8 cellular contexts compared by ENCODE assay signal in the genomic region with DNA sequence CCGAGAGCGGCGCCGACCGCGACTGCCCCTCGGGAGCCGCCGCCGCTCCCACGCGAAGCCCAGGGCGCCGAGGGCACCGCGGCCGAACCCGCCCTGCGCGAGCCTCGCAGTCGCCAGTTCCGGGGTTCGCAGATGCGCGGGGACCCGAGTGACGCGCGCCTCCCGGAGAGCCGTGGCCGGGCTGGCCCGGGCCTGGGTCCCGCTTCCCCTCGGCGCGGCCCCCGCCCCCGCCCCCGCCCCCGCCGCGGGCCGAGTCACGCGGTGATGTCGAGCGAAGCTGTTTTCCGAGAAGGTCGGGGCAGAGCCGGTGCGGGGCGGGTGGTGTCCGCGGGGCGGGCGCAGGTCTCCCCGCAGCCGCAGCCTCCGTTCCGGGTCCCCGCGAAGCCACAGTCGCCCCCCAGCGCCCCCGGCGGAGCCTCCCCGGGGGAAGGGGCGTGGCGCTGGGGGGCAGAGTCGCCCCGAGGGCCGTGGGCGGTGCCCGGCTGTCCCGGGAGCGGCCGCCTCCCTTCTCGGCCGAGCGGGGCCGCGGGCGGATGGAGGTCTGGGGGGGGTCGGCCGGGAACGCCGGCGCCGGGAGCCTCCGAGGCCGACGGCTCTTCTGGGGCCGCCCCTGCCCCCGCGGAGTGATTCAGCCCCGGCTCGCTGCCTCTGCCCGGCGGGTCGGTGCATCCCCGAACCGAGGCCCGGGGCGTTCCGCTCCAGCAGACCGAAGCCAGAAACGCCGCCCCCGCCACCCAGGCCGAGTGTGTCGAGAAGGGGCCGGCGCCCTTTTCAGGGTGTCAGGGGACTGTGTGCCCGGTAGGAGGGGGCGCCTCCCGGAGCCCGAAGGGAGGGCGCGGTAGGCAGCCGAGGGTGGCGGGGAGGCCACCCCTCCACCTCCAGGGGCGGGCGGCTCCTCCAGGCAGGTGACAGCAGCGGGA. TPM values are rescaled to one million over a fixed set of nuclear protein-coding genes. Genes with fewer than 3 reads are reported as not detected.
DNase-seq lines count a peak whose midpoint lies in the region; ATAC-seq and TF ChIP-seq lines count a peak whose summit lies in the region.

No MANE protein-coding gene starts in this region.

- H3K4me1 Mint-ChIP-seq in CD8-positive, alpha-beta memory T cell: peaks cover 29 to 48% (median 40%) of the 10 kb centered on the region in 3 donors

- H3K27ac ChIP-seq in CD8-positive, alpha-beta memory T cell (ENCODE audit: low read depth, low read length): peak overlapping the region; percentile 16
- peak overlapping the region; percentile 73 to 97 (median 86) for H3K27ac ChIP-seq in heart right ventricle

- no peak for TF ChIP-seq EP300 in Ishikawa (IDR thresholded peaks at IDR 0.05; ENCODE audit: borderline replicate concordance)

- POLR2A ChIA-PET in CD8-positive, alpha-beta memory T cell (lab: Charles Lee): no interaction called here

- no peaks in the 10 kb centered on the region for H3K27me3 ChIP-seq in CD8-positive, alpha-beta memory T cell (ENCODE audit: insufficient read depth, low read length, poor library complexity, severe bottlenecking)
- H3K27me3 ChIP-seq in heart right ventricle: peaks cover 0 to 28% (median 0%) of the 10 kb centered on the region in 7 donors

- peak; percentile 1 to 35 (median 19) for ATAC-seq in heart right ventricle
- ATAC-seq in HG02588 (IDR thresholded peaks at IDR 0.05; ENCODE audit: unreplicated experiment): no peak

- H3K4me3 ChIP-seq in CD8-positive, alpha-beta memory T cell (ENCODE audit: low read length): no peak overlapping the region
- H3K4me3 ChIP-seq in heart right ventricle: peak overlapping the region; percentile 53 to 96 (median 70)

- H3K27me3 Mint-ChIP-seq in CD8-positive, alpha-beta memory T cell: peaks cover 0 to 11% of the 10 kb centered on the region in 2 donors

- TF ChIP-seq CTCF in heart right ventricle (IDR thresholded peaks at IDR 0.05): no peak

- peak overlapping the region; percentile 81 to 90 (median 86) for H3K4me3 Mint-ChIP-seq in CD8-positive, alpha-beta memory T cell

- H3K27ac Mint-ChIP-seq in CD8-positive, alpha-beta memory T cell: peak overlapping the region in 3 of 8 donors; percentile 66 to 92 (median 89)

- WGBS in heart right ventricle, 2 donors: 3% methylated on average over 78 to 125 of the region's 126 CpGs

- peaks cover 49% of the 10 kb centered on the region for H3K4me1 ChIP-seq in CD8-positive, alpha-beta memory T cell (ENCODE audit: insufficient read depth, low read length)
- H3K4me1 ChIP-seq in heart right ventricle: peaks cover 17 to 64% (median 49%) of the 10 kb centered on the region in 9 donors

- H3K36me3 Mint-ChIP-seq in CD8-positive, alpha-beta memory T cell: peaks cover 0 to 39% (median 0%) of the 10 kb centered on the region in 3 donors

- no peaks in the 10 kb centered on the region for H3K36me3 ChIP-seq in CD8-positive, alpha-beta memory T cell (ENCODE audit: insufficient read depth, low read length)
- H3K36me3 ChIP-seq in heart right ventricle: peaks cover 0 to 35% (median 0%) of the 10 kb centered on the region in 9 donors

- no peaks in the 10 kb centered on the region for H3K9me3 Mint-ChIP-seq in CD8-positive, alpha-beta memory T cell

- no peak for TF ChIP-seq RAD21 in Ishikawa (IDR thresholded peaks at IDR 0.05; ENCODE audit: low read depth)

- DNase-seq in CD8-positive, alpha-beta memory T cell: peak; percentile 26 to 64 (median 40)
- peak; percentile 15 for DNase-seq in activated effector memory CD4-positive, alpha-beta T cell treated with Interleukin-2 at 50 U/mL for 16 hours
- no peak for DNase-seq in heart right ventricle
- peak; percentile 43 for DNase-seq in retina
- DNase-seq in HuH-7 (ENCODE audit: low spot score): no peak
- no peak for DNase-seq in SW480 (ENCODE audit: low spot score)

- CTCF ChIA-PET in CD8-positive, alpha-beta memory T cell (lab: Charles Lee): no interaction called here

- intact Hi-C loops in heart right ventricle (cut with DNase I): loop anchor here in 2 of 10 donors (2.0 to 5.0 kb wide), 2 partner anchors 30 to 36 kb away; no protein-coding TSS in a partner anchor

- H3K9me3 ChIP-seq in CD8-positive, alpha-beta memory T cell (ENCODE audit: low read length): no peaks in the 10 kb centered on the region
- no peaks in the 10 kb centered on the region for H3K9me3 ChIP-seq in heart right ventricle

TF ChIP-seq in Ishikawa, 13 proteins besides CTCF, POLR2A, EP300 and RAD21:
- TF ChIP-seq EGR1 (IDR thresholded peaks at IDR 0.05) (no peak), ZBTB7A (IDR thresholded peaks at IDR 0.05; ENCODE audit: low read depth) (peak; percentile 16; the same call in 1 of the 2 replicates), NFIC (IDR thresholded peaks at IDR 0.05) (no peak), CEBPB (IDR thresholded peaks at IDR 0.05) (no peak), YY1 (IDR thresholded peaks at IDR 0.05; ENCODE audit: low read depth) (no peak), TEAD4 (IDR thresholded peaks at IDR 0.05) (no peak), FOXM1 (IDR thresholded peaks at IDR 0.05; ENCODE audit: borderline replicate concordance, low read depth) (no peak)
- TF ChIP-seq, protein P1, sequence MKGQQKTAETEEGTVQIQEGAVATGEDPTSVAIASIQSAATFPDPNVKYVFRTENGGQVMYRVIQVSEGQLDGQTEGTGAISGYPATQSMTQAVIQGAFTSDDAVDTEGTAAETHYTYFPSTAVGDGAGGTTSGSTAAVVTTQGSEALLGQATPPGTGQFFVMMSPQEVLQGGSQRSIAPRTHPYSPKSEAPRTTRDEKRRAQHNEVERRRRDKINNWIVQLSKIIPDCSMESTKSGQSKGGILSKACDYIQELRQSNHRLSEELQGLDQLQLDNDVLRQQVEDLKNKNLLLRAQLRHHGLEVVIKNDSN (IDR thresholded peaks at IDR 0.05): no peak

RNA-seq across cellular contexts. Expression of gene METRNL, which starts 1.5 kb away (rescaled TPM):
- 10 to 100 TPM; 22.3 to 22.9 TPM for total RNA-seq in CD8-positive, alpha-beta memory T cell
- polyA plus RNA-seq in CD8-positive, alpha-beta memory T cell: 2.6 TPM
- 10 to 100 TPM; 56.0 to 90.1 (median 70.9) TPM for total RNA-seq in heart right ventricle
- 100 to 1,000 TPM in 1 of 2 donors, 10 to 100 TPM in 1; 39.0 to 134 TPM for polyA plus RNA-seq in heart right ventricle

Comparison
In these comparisons a context has a peak if more than half of its experiments do, and no peak if none do; other contexts are left out.
1. DNase-seq: peak in CD8-positive, alpha-beta memory T cell (5 of 5), activated effector memory CD4-positive, alpha-beta T cell treated with Interleukin-2 at 50 U/mL for 16 hours (single experiment) and retina (single experiment); none in heart right ventricle (0 of 2), HuH-7 (single experiment) and SW480 (single experiment).